In genomic region chr2:113906647-113907046, GRCh38 we compare ENCODE assay signal across 17 cellular contexts. TPM values are rescaled to one million over a fixed set of nuclear protein-coding genes. Genes with fewer than 3 reads are reported as not detected.
DNase-seq lines count a peak whose midpoint lies in the region; ATAC-seq and FAIRE-seq lines count a peak whose summit lies in the region.
"Had no signal": no experiment of that assay in that cellular context is flagged by ENCODE, and none has a peak within 500 bp of the region (broad histone marks: within the 10 kb centered on the region; RNA-seq: fewer than 3 reads in every experiment).

No MANE protein-coding gene starts in this region.

- ATAC-seq in activated T-cell treated with anti-CD3 and anti-CD28 coated beads, Interleukin-2, amount 50 U/mL, for 72 hours (replicated peaks in 1 of 2) = no peak
- no peak for ATAC-seq in activated T-cell treated with anti-CD3 and anti-CD28 coated beads, Interleukin-2, amount 50 U/mL, for 4 hours
- ATAC-seq in T-cell (replicated peaks in 1 of 4) = no peak
- no peak for ATAC-seq in central memory CD8-positive, alpha-beta T cell (replicated peaks; ENCODE audit: extremely low read depth, poor library complexity, severe bottlenecking)
- ATAC-seq in natural killer cell treated with Interleukin-12 subunit alpha and Interleukin-12 subunit beta and Interleukin-15 and Interleukin-18, amount 100 ng/mL, for 72 hours = no peak
- ATAC-seq in GM21528 (IDR thresholded peaks at IDR 0.05; ENCODE audit: low FRiP score, unreplicated experiment) = no peak
- ATAC-seq: A549 had no signal

- H3K4me1 Mint-ChIP-seq in activated T-cell treated with anti-CD3 and anti-CD28 coated beads, Interleukin-2, amount 50 U/mL, for 72 hours (ENCODE audit: low read depth) = peaks cover 96% of the 10 kb centered on the region
- peaks cover 95% of the 10 kb centered on the region for H3K4me1 Mint-ChIP-seq in activated T-cell treated with anti-CD3 and anti-CD28 coated beads, Interleukin-2, amount 50 U/mL, for 4 hours (ENCODE audit: low read depth)
- H3K4me1 Mint-ChIP-seq in T-cell = peaks cover 87 to 94% (median 93%) of the 10 kb centered on the region in 3 donors
- peaks cover 80% of the 10 kb centered on the region for H3K4me1 Mint-ChIP-seq in central memory CD8-positive, alpha-beta T cell
- H3K4me1 Mint-ChIP-seq in natural killer cell treated with Interleukin-12 subunit alpha and Interleukin-12 subunit beta and Interleukin-15 and Interleukin-18, amount 100 ng/mL, for 72 hours (ENCODE audit: low read depth in 2 of 2) = peaks cover 67 to 76% of the 10 kb centered on the region in 2 donors

- H3K4me3 Mint-ChIP-seq in activated T-cell treated with anti-CD3 and anti-CD28 coated beads, Interleukin-2, amount 50 U/mL, for 72 hours = peak overlapping the region; percentile 8 to 50
- H3K4me3 Mint-ChIP-seq in activated T-cell treated with anti-CD3 and anti-CD28 coated beads, Interleukin-2, amount 50 U/mL, for 4 hours = no peak overlapping the region
- peak overlapping the region in 2 of 3 donors; percentile 44 to 87 for H3K4me3 Mint-ChIP-seq in T-cell
- peak overlapping the region; percentile 1 for H3K4me3 Mint-ChIP-seq in central memory CD8-positive, alpha-beta T cell
- peak overlapping the region; percentile 47 for H3K4me3 Mint-ChIP-seq in natural killer cell treated with Interleukin-12 subunit alpha and Interleukin-12 subunit beta and Interleukin-15 and Interleukin-18, amount 100 ng/mL, for 72 hours

- H3K36me3 Mint-ChIP-seq in activated T-cell treated with anti-CD3 and anti-CD28 coated beads, Interleukin-2, amount 50 U/mL, for 72 hours (ENCODE audit: insufficient read depth in 2 of 2) = peaks cover 2 to 34% of the 10 kb centered on the region in 2 donors
- H3K36me3 Mint-ChIP-seq in activated T-cell treated with anti-CD3 and anti-CD28 coated beads, Interleukin-2, amount 50 U/mL, for 4 hours (ENCODE audit: insufficient read depth) = peaks cover 25% of the 10 kb centered on the region
- H3K36me3 Mint-ChIP-seq in T-cell = peaks cover 30% of the 10 kb centered on the region
- H3K36me3 Mint-ChIP-seq in central memory CD8-positive, alpha-beta T cell (ENCODE audit: insufficient read depth) = peaks cover 31% of the 10 kb centered on the region
- H3K36me3 Mint-ChIP-seq in natural killer cell treated with Interleukin-12 subunit alpha and Interleukin-12 subunit beta and Interleukin-15 and Interleukin-18, amount 100 ng/mL, for 72 hours = peaks cover 18% of the 10 kb centered on the region

- POLR2A ChIA-PET in T-cell (lab: Charles Lee) = interaction anchor here in 1 of 2 donors (0.5 to 0.6 kb wide), 2 partner anchors 51 to 732 kb away, joined by 3 read pairs; no protein-coding TSS in a partner anchor

- H3K27me3 Mint-ChIP-seq in activated T-cell treated with anti-CD3 and anti-CD28 coated beads, Interleukin-2, amount 50 U/mL, for 72 hours (ENCODE audit: low read depth) = no peaks in the 10 kb centered on the region
- H3K27me3 Mint-ChIP-seq in activated T-cell treated with anti-CD3 and anti-CD28 coated beads, Interleukin-2, amount 50 U/mL, for 4 hours (ENCODE audit: low read depth) = no peaks in the 10 kb centered on the region
- H3K27me3 Mint-ChIP-seq in T-cell = no peaks in the 10 kb centered on the region
- no peaks in the 10 kb centered on the region for H3K27me3 Mint-ChIP-seq in central memory CD8-positive, alpha-beta T cell
- no peaks in the 10 kb centered on the region for H3K27me3 Mint-ChIP-seq in natural killer cell treated with Interleukin-12 subunit alpha and Interleukin-12 subunit beta and Interleukin-15 and Interleukin-18, amount 100 ng/mL, for 72 hours

- DNase-seq in activated T-cell treated with anti-CD3 and anti-CD28 coated beads, Interleukin-2, amount 50 U/mL, for 72 hours = no peak
- no peak for DNase-seq in activated T-cell treated with anti-CD3 and anti-CD28 coated beads, Interleukin-2, amount 50 U/mL, for 4 hours
- DNase-seq in T-cell (no peak), T-helper 2 cell (no peak), HTR-8/SVneo (ENCODE audit: insufficient read length, low spot score) (no peak)
- no peak for DNase-seq in central memory CD8-positive, alpha-beta T cell (ENCODE audit: low spot score in 2 of 2)
- DNase-seq in natural killer cell treated with Interleukin-12 subunit alpha and Interleukin-12 subunit beta and Interleukin-15 and Interleukin-18, amount 100 ng/mL, for 72 hours (ENCODE audit: low spot score) = no peak
- DNase-seq: Calu3, DMS53, GOT3, NCI-H187, NCI-H345, NCI-H526, SHP77 had no signal

- no peak overlapping the region for H3K27ac Mint-ChIP-seq in activated T-cell treated with anti-CD3 and anti-CD28 coated beads, Interleukin-2, amount 50 U/mL, for 72 hours
- H3K27ac Mint-ChIP-seq in T-cell = peak overlapping the region; percentile 24 to 58
- H3K27ac Mint-ChIP-seq in central memory CD8-positive, alpha-beta T cell (ENCODE audit: low read depth) = peak overlapping the region; percentile 27
- H3K27ac Mint-ChIP-seq in natural killer cell treated with Interleukin-12 subunit alpha and Interleukin-12 subunit beta and Interleukin-15 and Interleukin-18, amount 100 ng/mL, for 72 hours = peak overlapping the region; percentile 21 to 40

- CTCF ChIA-PET in T-cell (lab: Charles Lee) = interaction anchor here in 1 of 2 donors (0.6 kb wide), 1 partner anchor 37 kb away, joined by 5 read pairs; no protein-coding TSS in a partner anchor

- no peak for FAIRE-seq in HTR-8/SVneo (lab: Jason Lieb, UNC)
- FAIRE-seq: A549, RCC 7860 had no signal

- H3K9me3 Mint-ChIP-seq in activated T-cell treated with anti-CD3 and anti-CD28 coated beads, Interleukin-2, amount 50 U/mL, for 72 hours = no peaks in the 10 kb centered on the region
- H3K9me3 Mint-ChIP-seq in activated T-cell treated with anti-CD3 and anti-CD28 coated beads, Interleukin-2, amount 50 U/mL, for 4 hours = peaks cover 4% of the 10 kb centered on the region
- no peaks in the 10 kb centered on the region for H3K9me3 Mint-ChIP-seq in T-cell
- no peaks in the 10 kb centered on the region for H3K9me3 Mint-ChIP-seq in central memory CD8-positive, alpha-beta T cell
- no peaks in the 10 kb centered on the region for H3K9me3 Mint-ChIP-seq in natural killer cell treated with Interleukin-12 subunit alpha and Interleukin-12 subunit beta and Interleukin-15 and Interleukin-18, amount 100 ng/mL, for 72 hours

RNA-seq across cellular contexts. Expression of gene ACTR3, which starts 16.8 kb away (rescaled TPM):
- total RNA-seq in activated T-cell treated with anti-CD3 and anti-CD28 coated beads, Interleukin-2, amount 50 U/mL, for 72 hours = 100 to 1,000 TPM; 490 to 497 TPM
- 100 to 1,000 TPM; 517 to 534 (median 529) TPM for total RNA-seq in activated T-cell treated with anti-CD3 and anti-CD28 coated beads, Interleukin-2, amount 50 U/mL, for 4 hours
- total RNA-seq in T-cell = 100 to 1,000 TPM; 228 to 277 (median 255) TPM
- 100 to 1,000 TPM; 466 to 661 TPM for total RNA-seq in natural killer cell treated with Interleukin-12 subunit alpha and Interleukin-12 subunit beta and Interleukin-15 and Interleukin-18, amount 100 ng/mL, for 72 hours
